Comparison of ENCODE assay signal across 1 cellular context in genomic region chr21:29961291-29962027, GRCh38.
TF ChIP-seq lines count a peak whose summit lies in the region.

No MANE protein-coding gene starts in this region.

TF ChIP-seq in GM23338, 12 proteins besides CTCF, POLR2A, EP300 and RAD21:
- no peak for TF ChIP-seq ZNF114 (CRISPR knock-in tag; IDR thresholded peaks at IDR 0.05)
- TF ChIP-seq JUNB (IDR thresholded peaks at IDR 0.05; ENCODE audit: unreplicated experiment): no peak
- TF ChIP-seq STAT1 (IDR thresholded peaks at IDR 0.05; ENCODE audit: unreplicated experiment): no peak
- TF ChIP-seq ETS1 (IDR thresholded peaks at IDR 0.05): no peak
- TF ChIP-seq NANOG (IDR thresholded peaks at IDR 0.05; ENCODE audit: borderline replicate concordance): no peak
- no peak for TF ChIP-seq POLR2AphosphoS5 (IDR thresholded peaks at IDR 0.05; ENCODE audit: low read depth)
- no peak for TF ChIP-seq EZH2 (IDR thresholded peaks at IDR 0.05; ENCODE audit: low read depth, unreplicated experiment)
- TF ChIP-seq ZNF462 (CRISPR knock-in tag; IDR thresholded peaks at IDR 0.05): no peak
- no peak for TF ChIP-seq ZNF331 (CRISPR knock-in tag; IDR thresholded peaks at IDR 0.05; ENCODE audit: low read depth)
- TF ChIP-seq REST (IDR thresholded peaks at IDR 0.05; ENCODE audit: unreplicated experiment): no peak
- no peak for TF ChIP-seq CREB1 (CRISPR knock-in tag; IDR thresholded peaks at IDR 0.05; ENCODE audit: low read depth)
- TF ChIP-seq EZH2phosphoT487 (IDR thresholded peaks at IDR 0.05; ENCODE audit: unreplicated experiment): no peak
